In genomic region chr3:106428565-106428994, GRCh38 we compare ENCODE assay signal across 9 cellular contexts.
DNase-seq lines count a peak whose midpoint lies in the region; ATAC-seq, FAIRE-seq and TF ChIP-seq lines count a peak whose summit lies in the region.
"Had no signal": no experiment of that assay in that cellular context is flagged by ENCODE, and none has a peak within 500 bp of the region (broad histone marks: within the 10 kb centered on the region; RNA-seq: fewer than 3 reads in every experiment).

No MANE protein-coding gene starts in this region.

- H3K9ac ChIP-seq in liver (ENCODE audit: low read depth in 1 of 2, low read length in 2 of 2) (no peak overlapping the region), HepG2 (ENCODE audit: insufficient read depth, low read depth, low read length) (no peak overlapping the region)

- peaks cover 6 to 31% of the 10 kb centered on the region in 2 donors for H3K36me3 Mint-ChIP-seq in activated T-cell treated with anti-CD3 and anti-CD28 coated beads, Interleukin-2, amount 50 U/mL, for 72 hours (ENCODE audit: insufficient read depth in 2 of 2)

- H3K4me1 Mint-ChIP-seq in activated T-cell treated with anti-CD3 and anti-CD28 coated beads, Interleukin-2, amount 50 U/mL, for 72 hours (ENCODE audit: low read depth) = peaks cover 54% of the 10 kb centered on the region

- in situ Hi-C loops in HepG2 (cut with HindIII; ENCODE audit: extremely low pct_ligation_motif_present, low pct_unique_long_range_greater_than_20kb) = no loop called here

- TF ChIP-seq RAD21 in liver (IDR thresholded peaks at IDR 0.05) (no peak), HepG2 (CRISPR knock-in tag; IDR thresholded peaks at IDR 0.05) (no peak)

- no peak overlapping the region for H2AFZ ChIP-seq in HepG2 (ENCODE audit: low read length)

- H3K27me3 ChIP-seq in liver (ENCODE audit: control insufficient read depth in 4 of 4, insufficient read depth in 4 of 4, low read length in 3 of 4) (no peaks in the 10 kb centered on the region), HepG2 (ENCODE audit: control insufficient read depth in 1 of 2, insufficient read depth in 2 of 2, low read length in 2 of 2) (no peaks in the 10 kb centered on the region)

- FAIRE-seq in HepG2 (lab: Jason Lieb, UNC) (no peak), urothelium cell line (lab: Jason Lieb, UNC) (no peak)

- H3K27ac ChIP-seq in liver (ENCODE audit: low read depth in 1 of 2, low read length in 2 of 2) (no peak overlapping the region), HepG2 (ENCODE audit: extremely low read length, insufficient read depth, low read length) (no peak overlapping the region)

- TF ChIP-seq CTCF in liver (IDR thresholded peaks at IDR 0.05; ENCODE audit: low read depth, low read length, missing input control) (no peak), HepG2 (CRISPR knock-in tag; IDR thresholded peaks at IDR 0.05) (no peak)

- DNase-seq in HepG2 (ENCODE audit: low spot score) (no peak), hepatic stellate cell (ENCODE audit: low spot score) (peak; percentile 79), urothelium cell line (ENCODE audit: low spot score) (peak; percentile 73), NCI-H2227 (lab: John Stamatoyannopoulos, UW; ENCODE audit: unreplicated experiment) (no peak), NCI-H1417 (lab: John Stamatoyannopoulos, UW) (no peak)
- DNase-seq in activated T-cell treated with anti-CD3 and anti-CD28 coated beads, Interleukin-2, amount 50 U/mL, for 72 hours = peak; percentile 63 to 76
- DNase-seq: activated gamma-delta T cell had no signal

- WGBS in liver = 62% methylated on average over 2 of the region's 2 CpGs
- WGBS in HepG2 (ENCODE audit: low lambda C conversion rate) = 2% methylated on average over 2 of the region's 2 CpGs

- no peaks in the 10 kb centered on the region for H3K79me2 ChIP-seq in HepG2 (ENCODE audit: insufficient read depth, low read length)

- H3K4me3 ChIP-seq in liver (ENCODE audit: low read depth in 1 of 3, low read length in 3 of 3) (no peak overlapping the region), HepG2 (replicated peaks in 1 of 3; ENCODE audit: insufficient read depth in 1 of 3, low read depth in 2 of 3, low read length in 3 of 3) (no peak overlapping the region)

- ATAC-seq in HepG2 (no peak), HG03135 (IDR thresholded peaks at IDR 0.05; ENCODE audit: unreplicated experiment) (no peak)
- ATAC-seq in activated T-cell treated with anti-CD3 and anti-CD28 coated beads, Interleukin-2, amount 50 U/mL, for 72 hours (replicated peaks in 1 of 2) = peak; percentile 86 to 89

- H3K36me3 ChIP-seq in liver (ENCODE audit: control insufficient read depth in 4 of 4, insufficient read depth in 3 of 4, low read depth in 1 of 4, low read length in 3 of 4) (no peaks in the 10 kb centered on the region), HepG2 (replicated peaks in 1 of 2; ENCODE audit: control insufficient read depth in 1 of 2, insufficient read depth in 2 of 2, low read length in 2 of 2) (no peaks in the 10 kb centered on the region)

- CTCF ChIA-PET in HepG2 (lab: Yijun Ruan, JAX; ENCODE audit: low intra/inter-chr PET ratio, low total read pairs) = no interaction called here

- no peaks in the 10 kb centered on the region for H4K20me1 ChIP-seq in HepG2 (ENCODE audit: insufficient read depth, low read length)

- H3K4me1 ChIP-seq in liver (ENCODE audit: control insufficient read depth in 4 of 4, insufficient read depth in 4 of 4, low read length in 3 of 4) (no peaks in the 10 kb centered on the region), HepG2 (ENCODE audit: insufficient read depth, low read length) (no peaks in the 10 kb centered on the region)

- no peak overlapping the region for H3K4me2 ChIP-seq in HepG2 (ENCODE audit: low read depth, low read length)

- POLR2A ChIA-PET in HepG2 (lab: Yijun Ruan, JAX) = no interaction called here

- TF ChIP-seq EP300 in HepG2 (IDR thresholded peaks at IDR 0.05; ENCODE audit: low read depth in 2 of 2, low read length in 2 of 2) (no peak), HepG2 (CRISPR knock-in tag; IDR thresholded peaks at IDR 0.05; ENCODE audit: borderline replicate concordance) (no peak)

- peak overlapping the region in 1 of 2 donors; percentile 79 for H3K4me3 Mint-ChIP-seq in activated T-cell treated with anti-CD3 and anti-CD28 coated beads, Interleukin-2, amount 50 U/mL, for 72 hours

- H3K27ac Mint-ChIP-seq in activated T-cell treated with anti-CD3 and anti-CD28 coated beads, Interleukin-2, amount 50 U/mL, for 72 hours = peak overlapping the region; percentile 94

- H3K9me3 ChIP-seq in liver (ENCODE audit: control insufficient read depth in 4 of 4, low read length in 3 of 4) = no peaks in the 10 kb centered on the region
- H3K9me3 ChIP-seq in HepG2 (ENCODE audit: low read length) = no peaks in the 10 kb centered on the region

- intact Hi-C loops in HepG2 (cut with micrococcal nuclease; ENCODE audit: unreplicated experiment) = no loop called here

- no peak for TF ChIP-seq POLR2A in HepG2 (IDR thresholded peaks at IDR 0.05; ENCODE audit: insufficient read depth in 1 of 2, low read depth in 2 of 2, low read length in 2 of 2)

- BruUV-seq in HepG2 (replicated peaks; lab: Mats Ljungman, UMichigan) = no TSS peak

- H3K27me3 Mint-ChIP-seq in activated T-cell treated with anti-CD3 and anti-CD28 coated beads, Interleukin-2, amount 50 U/mL, for 72 hours (ENCODE audit: low read depth) = no peaks in the 10 kb centered on the region

- peaks cover 0 to 8% of the 10 kb centered on the region in 2 donors for H3K9me3 Mint-ChIP-seq in activated T-cell treated with anti-CD3 and anti-CD28 coated beads, Interleukin-2, amount 50 U/mL, for 72 hours

TF ChIP-seq in liver, 16 proteins besides CTCF, POLR2A, EP300 and RAD21:
- no peak for TF ChIP-seq GABPA (IDR thresholded peaks at IDR 0.05 in 1 of 2, conservative IDR thresholded peaks at IDR 0.05 in 1 of 2)
- peak; percentile 37 to 70 for TF ChIP-seq JUND (IDR thresholded peaks at IDR 0.05)

TF ChIP-seq in HepG2, 621 proteins besides CTCF, POLR2A, EP300 and RAD21:
- TF ChIP-seq ZNF3 (CRISPR knock-in tag; IDR thresholded peaks at IDR 0.05) = no peak

Comparison
In these comparisons a context has a peak if more than half of its experiments do, and no peak if none do; other contexts are left out.
1. ATAC-seq: peak in activated T-cell treated with anti-CD3 and anti-CD28 coated beads, Interleukin-2, amount 50 U/mL, for 72 hours (2 of 2); none in HepG2 (single experiment) and HG03135 (single experiment).
2. DNase-seq: peak in activated T-cell treated with anti-CD3 and anti-CD28 coated beads, Interleukin-2, amount 50 U/mL, for 72 hours (2 of 2), hepatic stellate cell (single experiment) and urothelium cell line (single experiment); none in HepG2 (single experiment), NCI-H2227 (single experiment) and NCI-H1417 (0 of 3).